Comparison of ENCODE assay signal across 8 cellular contexts in the genomic region with DNA sequence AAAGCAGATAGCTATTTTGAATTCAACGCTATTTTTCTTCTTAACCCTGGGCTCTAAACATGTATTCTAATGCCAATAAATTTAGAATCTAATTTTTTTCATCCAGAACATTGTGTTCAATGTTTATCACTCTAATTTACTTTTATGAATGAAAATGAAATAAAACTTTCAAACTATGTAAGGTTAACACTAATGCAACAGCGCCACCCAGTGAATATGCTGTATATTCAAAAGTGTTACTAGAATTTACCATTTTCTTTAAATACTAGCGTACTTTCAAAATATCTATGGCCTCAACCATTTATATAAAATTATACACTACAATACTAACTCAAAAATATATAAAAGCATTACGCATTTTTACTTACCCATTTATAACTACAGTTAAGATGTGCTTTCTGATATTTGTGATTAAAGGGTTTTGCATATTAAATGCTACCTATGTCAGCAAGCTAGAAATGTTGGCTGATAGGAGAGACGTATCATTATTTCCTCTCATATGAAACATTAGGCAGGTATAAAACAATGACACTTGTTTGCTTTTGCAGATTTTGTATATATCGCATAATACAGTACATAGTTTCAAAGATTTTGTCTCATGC. TPM values are rescaled to one million over a fixed set of nuclear protein-coding genes. Genes with fewer than 3 reads are reported as not detected.
DNase-seq lines count a peak whose midpoint lies in the region; ATAC-seq and TF ChIP-seq lines count a peak whose summit lies in the region.

No MANE protein-coding gene starts in this region.

- intact Hi-C loops in left cardiac atrium (cut with DNase I) (loop anchor here (5.0 to 10.0 kb wide), 5 partner anchors 141 to 464 kb away; no protein-coding TSS in a partner anchor), Right ventricle myocardium superior (cut with DNase I) (loop anchor here (5.0 to 10.0 kb wide), 2 partner anchors 141 to 244 kb away; no protein-coding TSS in a partner anchor), sciatic nerve (cut with DNase I) (loop anchor here (10.0 kb wide), 1 partner anchor 431 kb away; no protein-coding TSS in a partner anchor)
- intact Hi-C loops in activated CD4-positive, alpha-beta T cell treated with anti-CD3 and anti-CD28 coated beads, Interleukin-2, amount 10 ng/mL, durations not matched to agents 24 days and 14 days (cut with micrococcal nuclease) = loop anchor here (1.0 kb wide), 2 partner anchors 245 to 463 kb away; no protein-coding TSS in a partner anchor

- H3K27ac Mint-ChIP-seq in activated CD4-positive, alpha-beta T cell treated with anti-CD3 and anti-CD28 coated beads, Interleukin-2, amount 10 ng/mL, durations not matched to agents 24 days and 14 days = no peak overlapping the region

- no peaks in the 10 kb centered on the region for H3K27me3 Mint-ChIP-seq in activated CD4-positive, alpha-beta T cell treated with anti-CD3 and anti-CD28 coated beads, Interleukin-2, amount 10 ng/mL, durations not matched to agents 24 days and 14 days

- H3K9me3 Mint-ChIP-seq in activated CD4-positive, alpha-beta T cell treated with anti-CD3 and anti-CD28 coated beads, Interleukin-2, amount 10 ng/mL, durations not matched to agents 24 days and 14 days = no peaks in the 10 kb centered on the region

- TF ChIP-seq CTCF in fibroblast of pulmonary artery (IDR thresholded peaks at IDR 0.05; ENCODE audit: low read length, missing control alignments) = peak; percentile 55

- H3K4me3 ChIP-seq in fibroblast of pulmonary artery (replicated peaks; ENCODE audit: low read depth, low read length) = no peak overlapping the region

- peak; percentile 41 for DNase-seq in left cardiac atrium
- no peak for DNase-seq in Right ventricle myocardium superior
- DNase-seq in NCI-H2081 treated with DMSO at 0.1 percent for 48 hours (lab: John Stamatoyannopoulos, UW) = peak; percentile 13
- DNase-seq in activated CD4-positive, alpha-beta T cell treated with anti-CD3 and anti-CD28 coated beads, Interleukin-2, amount 10 ng/mL, durations not matched to agents 24 days and 14 days = peak; percentile 84
- peak; percentile 81 for DNase-seq in fibroblast of pulmonary artery (ENCODE audit: low read depth)
- peak; percentile 61 for DNase-seq in sciatic nerve (ENCODE audit: low spot score)
- no peak for DNase-seq in D341Med (ENCODE audit: low spot score)
- no peak for DNase-seq in NCI-H187 treated with DMSO at 0.1 percent for 48 hours (lab: John Stamatoyannopoulos, UW)

- H3K4me1 Mint-ChIP-seq in activated CD4-positive, alpha-beta T cell treated with anti-CD3 and anti-CD28 coated beads, Interleukin-2, amount 10 ng/mL, durations not matched to agents 24 days and 14 days = peaks cover 2% of the 10 kb centered on the region

- H3K4me3 Mint-ChIP-seq in activated CD4-positive, alpha-beta T cell treated with anti-CD3 and anti-CD28 coated beads, Interleukin-2, amount 10 ng/mL, durations not matched to agents 24 days and 14 days = no peak overlapping the region

- ATAC-seq in left cardiac atrium (no peak), Right ventricle myocardium superior (ENCODE audit: poor library complexity) (no peak), sciatic nerve (no peak)

- peaks cover 5% of the 10 kb centered on the region for H3K36me3 Mint-ChIP-seq in activated CD4-positive, alpha-beta T cell treated with anti-CD3 and anti-CD28 coated beads, Interleukin-2, amount 10 ng/mL, durations not matched to agents 24 days and 14 days (ENCODE audit: low read depth)

RNA-seq across cellular contexts. Expression of a gene that starts 5.9 kb away (rescaled TPM):
- 1 to 10 TPM in 1 of 2 donors, under 1 TPM in 1; 0.26 to 1.2 TPM for total RNA-seq in left cardiac atrium
- total RNA-seq in Right ventricle myocardium superior = 0.59 TPM
- 40.6 and 41.9 TPM in 2 replicates for total RNA-seq in activated CD4-positive, alpha-beta T cell treated with anti-CD3 and anti-CD28 coated beads, Interleukin-2, amount 10 ng/mL, durations not matched to agents 24 days and 14 days
- 0.49 TPM for total RNA-seq in sciatic nerve

Comparison
In these comparisons a context has a peak if more than half of its experiments do, and no peak if none do; other contexts are left out.
1. DNase-seq: peak in left cardiac atrium (single experiment), NCI-H2081 treated with DMSO at 0.1 percent for 48 hours (single experiment), activated CD4-positive, alpha-beta T cell treated with anti-CD3 and anti-CD28 coated beads, Interleukin-2, amount 10 ng/mL, durations not matched to agents 24 days and 14 days (single experiment), fibroblast of pulmonary artery (single experiment) and sciatic nerve (single experiment); none in Right ventricle myocardium superior (single experiment), D341Med (single experiment) and NCI-H187 treated with DMSO at 0.1 percent for 48 hours (single experiment).
2. RNA of a gene that starts 5.9 kb away (total RNA-seq): 40.6 to 41.9 TPM in activated CD4-positive, alpha-beta T cell treated with anti-CD3 and anti-CD28 coated beads, Interleukin-2, amount 10 ng/mL, durations not matched to agents 24 days and 14 days; 0.26 to 1.2 TPM in left cardiac atrium, 0.59 TPM in Right ventricle myocardium superior (single experiment) and 0.49 TPM in sciatic nerve (single experiment); every median in the first group is over 10 times any median in the second.